8 cellular contexts compared by ENCODE assay signal in the genomic region with DNA sequence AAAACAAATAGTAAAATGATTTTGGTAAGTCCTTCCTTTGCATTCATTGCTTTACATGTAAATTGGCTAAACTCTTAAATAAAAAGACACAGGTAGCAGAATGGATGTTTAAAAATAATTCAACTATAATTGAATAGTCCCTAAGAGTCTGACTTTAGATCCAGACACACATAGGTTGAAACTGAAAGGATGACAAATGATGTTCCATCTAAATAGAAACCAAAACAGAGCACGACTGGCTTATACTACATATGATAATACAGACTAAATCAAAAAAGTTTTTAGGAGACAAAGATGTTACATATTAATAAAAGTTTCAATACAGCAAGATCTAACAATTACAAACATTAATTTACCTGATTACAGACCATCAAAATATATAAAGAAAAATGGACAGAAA.
"Had no signal": no experiment of that assay in that cellular context is flagged by ENCODE, and none has a peak within 500 bp of the region (broad histone marks: within the 10 kb centered on the region; RNA-seq: fewer than 3 reads in every experiment).

No MANE protein-coding gene starts in this region.

- H3K27ac ChIP-seq: HL-60 had no signal

- DNase-seq: H9, HCEC 1CT, KBM-7 had no signal

- H2AFZ ChIP-seq: GM23338 had no signal

- H3K4me2 ChIP-seq: GM23338 had no signal

- ATAC-seq: GM23338, HepG2 had no signal

- FAIRE-seq: H1, H54, HepG2 had no signal

- H3K4me3 ChIP-seq: GM23338 had no signal
